1 cellular context compared by ENCODE assay signal in the genomic region with DNA sequence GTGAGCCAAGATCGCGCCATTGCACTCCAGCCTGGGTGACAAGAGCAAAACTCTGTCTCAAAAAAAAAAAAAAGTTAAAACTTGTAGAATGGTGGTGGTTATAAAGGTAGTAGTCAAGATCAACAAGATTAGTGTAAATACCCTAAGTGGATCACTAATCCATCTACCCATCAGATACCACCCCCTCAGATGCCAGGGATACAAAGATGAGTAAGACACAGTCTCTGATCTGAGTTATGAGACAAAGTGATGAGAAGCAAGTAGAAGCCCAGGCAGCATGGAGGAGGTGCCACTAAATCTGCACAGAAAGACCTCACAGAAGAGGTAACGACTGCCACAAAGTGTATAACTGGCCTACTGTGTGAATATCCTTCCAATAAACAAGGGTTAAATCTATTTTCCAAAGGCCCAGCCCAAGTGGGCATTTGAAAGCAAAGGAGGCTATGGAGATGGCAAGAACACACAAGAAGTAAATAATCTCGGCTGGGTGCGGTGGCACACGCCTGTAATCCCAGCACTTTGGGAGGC.
A peak's percentile ranks its signal among the peaks of the same experiment; 100 is the strongest.
TF ChIP-seq lines count a peak whose summit lies in the region.

No MANE protein-coding gene starts in this region.

TF ChIP-seq in HepG2, 621 proteins besides CTCF, POLR2A, EP300 and RAD21:
- TF ChIP-seq, protein P1, sequence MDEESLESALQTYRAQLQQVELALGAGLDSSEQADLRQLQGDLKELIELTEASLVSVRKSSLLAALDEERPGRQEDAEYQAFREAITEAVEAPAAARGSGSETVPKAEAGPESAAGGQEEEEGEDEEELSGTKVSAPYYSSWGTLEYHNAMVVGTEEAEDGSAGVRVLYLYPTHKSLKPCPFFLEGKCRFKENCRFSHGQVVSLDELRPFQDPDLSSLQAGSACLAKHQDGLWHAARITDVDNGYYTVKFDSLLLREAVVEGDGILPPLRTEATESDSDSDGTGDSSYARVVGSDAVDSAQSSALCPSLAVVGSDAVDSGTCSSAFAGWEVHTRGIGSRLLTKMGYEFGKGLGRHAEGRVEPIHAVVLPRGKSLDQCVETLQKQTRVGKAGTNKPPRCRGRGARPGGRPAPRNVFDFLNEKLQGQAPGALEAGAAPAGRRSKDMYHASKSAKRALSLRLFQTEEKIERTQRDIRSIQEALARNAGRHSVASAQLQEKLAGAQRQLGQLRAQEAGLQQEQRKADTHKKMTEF (CRISPR knock-in tag; IDR thresholded peaks at IDR 0.05) = peak; percentile 19; the same call in 1 of the 2 replicates
- peak; percentile 83 for TF ChIP-seq RBM22 (optimal IDR thresholded peaks at IDR 0.05; ENCODE audit: low read length)
- TF ChIP-seq RARG (CRISPR knock-in tag; IDR thresholded peaks at IDR 0.05; ENCODE audit: low read depth) = no peak
